ENCODE assay signal across 21 cellular contexts in the genomic region with DNA sequence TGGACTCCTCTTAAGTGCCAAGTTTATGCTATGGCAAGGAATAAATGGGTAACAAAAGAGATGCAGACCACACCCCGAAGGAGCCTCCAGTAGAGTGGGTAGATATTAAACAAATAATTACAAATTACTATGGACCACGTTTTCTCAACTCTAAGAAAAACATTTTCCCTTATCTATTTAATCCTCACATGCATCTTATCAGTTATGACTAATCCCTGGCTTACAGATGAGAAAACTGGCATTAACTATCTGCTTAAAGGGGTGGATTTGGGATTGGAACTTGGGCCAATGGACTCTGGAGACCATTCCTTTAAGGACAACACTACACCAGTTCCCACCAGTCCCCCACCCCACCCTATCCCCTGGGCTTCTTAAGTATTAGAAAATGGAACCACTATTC. TPM values are rescaled to one million over a fixed set of nuclear protein-coding genes. Genes with fewer than 3 reads are reported as not detected.
DNase-seq lines count a peak whose midpoint lies in the region; ATAC-seq, FAIRE-seq and TF ChIP-seq lines count a peak whose summit lies in the region.
"Had no signal": no experiment of that assay in that cellular context is flagged by ENCODE, and none has a peak within 500 bp of the region (broad histone marks: within the 10 kb centered on the region; RNA-seq: fewer than 3 reads in every experiment).

No MANE protein-coding gene starts in this region.

- intact Hi-C loops in Caco-2 (cut with micrococcal nuclease; ENCODE audit: unreplicated experiment) (loop anchor here (1.0 kb wide), 1 partner anchor 16 kb away; no protein-coding TSS in a partner anchor), K562 (cut with micrococcal nuclease) (no loop called here), esophagus muscularis mucosa (cut with DNase I) (no loop called here), adrenal gland (cut with DNase I) (no loop called here)
- intact Hi-C loops in CD4-positive, alpha-beta T cell (cut with DNase I, micrococcal nuclease): no loop called here

- no peaks in the 10 kb centered on the region for H3K9me1 ChIP-seq in K562 (ENCODE audit: control insufficient read depth, insufficient read depth, low read length)

- H3K27me3 Mint-ChIP-seq in Caco-2 (ENCODE audit: insufficient read depth, unreplicated experiment): no peaks in the 10 kb centered on the region
- peaks cover 13% of the 10 kb centered on the region for H3K27me3 Mint-ChIP-seq in CD4-positive, alpha-beta T cell

- no TSS peak for BruUV-seq in Caco-2 (replicated peaks; lab: Mats Ljungman, UMichigan)
- BruUV-seq in K562 (replicated peaks; lab: Mats Ljungman, UMichigan): no TSS peak

- H3K9me3 ChIP-seq in Caco-2 (no peaks in the 10 kb centered on the region), K562 (replicated peaks; ENCODE audit: control insufficient read depth, insufficient read depth, low read depth, low read length) (no peaks in the 10 kb centered on the region), esophagus muscularis mucosa (no peaks in the 10 kb centered on the region), adrenal gland (replicated peaks in 1 of 3) (no peaks in the 10 kb centered on the region)
- H3K9me3 ChIP-seq in CD4-positive, alpha-beta T cell (ENCODE audit: control insufficient read depth, low read length): no peaks in the 10 kb centered on the region

- H3K9me3 Mint-ChIP-seq in Caco-2 (ENCODE audit: unreplicated experiment): no peaks in the 10 kb centered on the region
- no peaks in the 10 kb centered on the region for H3K9me3 Mint-ChIP-seq in CD4-positive, alpha-beta T cell
- H3K9me3 Mint-ChIP-seq: CD8-positive, alpha-beta T cell; H9 had no signal

- peaks cover 30% of the 10 kb centered on the region; the same call in 2 of the 3 replicates for H3K79me2 ChIP-seq in K562 (ENCODE audit: control insufficient read depth, insufficient read depth, low read length)

- peaks cover 51% of the 10 kb centered on the region for H3K4me1 Mint-ChIP-seq in Caco-2 (ENCODE audit: low read depth, unreplicated experiment)
- no peaks in the 10 kb centered on the region for H3K4me1 Mint-ChIP-seq in CD4-positive, alpha-beta T cell (ENCODE audit: low read depth)

- no peak overlapping the region for H3K4me2 ChIP-seq in K562 (ENCODE audit: insufficient read depth, low read length)

- 0 out of 2 replicates have a peak, but pooled peaks cover 3% of the 10 kb centered on the region for H4K20me1 ChIP-seq in K562 (replicated peaks; ENCODE audit: control insufficient read depth, insufficient read depth, low read length)

- H3K4me3 ChIP-seq in Caco-2 (ENCODE audit: low read depth, low read length) (no peak overlapping the region), K562 (no peak overlapping the region), esophagus muscularis mucosa (no peak overlapping the region), adrenal gland (no peak overlapping the region)
- H3K4me3 ChIP-seq: GM12878, GM23248 had no signal

- in situ Hi-C loops in K562 (cut with MboI): no loop called here

- TF ChIP-seq POLR2A in K562 (conservative IDR thresholded peaks at IDR 0.05): no peak
- TF ChIP-seq POLR2A in esophagus muscularis mucosa (IDR thresholded peaks at IDR 0.05; ENCODE audit: low read depth): no peak
- TF ChIP-seq POLR2A in adrenal gland (IDR thresholded peaks at IDR 0.05): no peak

- H3K4me1 ChIP-seq in Caco-2 (peaks cover 66% of the 10 kb centered on the region), K562 (replicated peaks in 1 of 2; ENCODE audit: control insufficient read depth in 2 of 2, insufficient read depth in 2 of 2, low read length in 2 of 2) (peaks cover 14 to 69% of the 10 kb centered on the region in 2 experiments; a peak in 4 of 5 replicates), esophagus muscularis mucosa (no peaks in the 10 kb centered on the region), adrenal gland (replicated peaks in 1 of 2) (no peaks in the 10 kb centered on the region)

- ATAC-seq in K562: no peak
- ATAC-seq in CD4-positive, alpha-beta T cell (ENCODE audit: poor library complexity): no peak
- ATAC-seq: CD8-positive, alpha-beta T cell; GM12878; HCT116 had no signal

- POLR2A ChIA-PET in Caco-2 (lab: Charles Lee) (no interaction called here), K562 (lab: Yijun Ruan, JAX) (no interaction called here)
- POLR2A ChIA-PET in CD4-positive, alpha-beta T cell (lab: Charles Lee): no interaction called here

- peak overlapping the region; percentile 61; the same call in 1 of the 3 replicates for H3K27ac ChIP-seq in K562 (ENCODE audit: extremely low read depth, low read depth, low read length)
- no peak overlapping the region for H3K27ac ChIP-seq in esophagus muscularis mucosa (replicated peaks in 1 of 4)
- no peak overlapping the region for H3K27ac ChIP-seq in CD4-positive, alpha-beta T cell (ENCODE audit: low read depth, low read length)
- no peak overlapping the region for H3K27ac ChIP-seq in adrenal gland
- H3K27ac ChIP-seq: GM23248 had no signal

- H3K36me3 Mint-ChIP-seq in Caco-2 (ENCODE audit: insufficient read depth, unreplicated experiment): peaks cover 82% of the 10 kb centered on the region
- H3K36me3 Mint-ChIP-seq in CD4-positive, alpha-beta T cell (ENCODE audit: low read depth): no peaks in the 10 kb centered on the region
- H3K36me3 Mint-ChIP-seq: CD8-positive, alpha-beta T cell had no signal

- WGBS in K562 (ENCODE audit: insufficient coverage, low coverage, missing lambda C conversion rate): 20% methylated on average over 2 of the region's 2 CpGs
- WGBS in esophagus muscularis mucosa: 75% methylated on average over 2 of the region's 2 CpGs
- 55 to 76% (median 61%) methylated on average over 2 of the region's 2 CpGs for WGBS in adrenal gland, 4 donors

- no peak for DNase-seq in Caco-2
- no peak for DNase-seq in K562 (ENCODE audit: extremely low read depth in 1 of 4, low spot score in 3 of 4)
- peak; percentile 34 for DNase-seq in esophagus muscularis mucosa (ENCODE audit: extremely low spot score)
- DNase-seq in CD4-positive, alpha-beta T cell: no peak
- no peak for DNase-seq in NCI-H2171 (lab: John Stamatoyannopoulos, UW)
- no peak for DNase-seq in adrenal gland
- DNase-seq in H4 (ENCODE audit: low spot score): no peak
- DNase-seq: 8988T; C1 segment of cervical spinal cord; CD8-positive, alpha-beta T cell; DMS 273 treated with DMSO at 0.1 percent for 48 hours; DMS79; EL; GDM1; GM23248; H9 had no signal

- H3K36me3 ChIP-seq in Caco-2 (ENCODE audit: control insufficient read depth, insufficient read depth, low read length) (peaks cover 2% of the 10 kb centered on the region; the same call in 1 of the 2 replicates), K562 (ENCODE audit: control insufficient read depth, insufficient read depth, low read length) (0 out of 3 replicates have a peak, but pooled peaks cover 2% of the 10 kb centered on the region), esophagus muscularis mucosa (no peaks in the 10 kb centered on the region), adrenal gland (replicated peaks in 1 of 2) (no peaks in the 10 kb centered on the region)

- no peak overlapping the region for H3K9ac ChIP-seq in K562 (ENCODE audit: insufficient read depth in 1 of 2, low read depth in 2 of 2, low read length in 2 of 2)
- H3K9ac ChIP-seq: GM23248 had no signal

- TF ChIP-seq EP300 in K562 (IDR thresholded peaks at IDR 0.05; ENCODE audit: low read length): no peak
- no peak for TF ChIP-seq EP300 in esophagus muscularis mucosa (IDR thresholded peaks at IDR 0.05)

- CTCF ChIA-PET in Caco-2 (lab: Charles Lee): interaction anchor here (0.9 kb wide), 1 partner anchor 25 kb away, joined by 8 read pairs; no protein-coding TSS in a partner anchor
- CTCF ChIA-PET in K562 (lab: Yijun Ruan, JAX; ENCODE audit: low intra/inter-chr PET ratio): no interaction called here
- CTCF ChIA-PET in CD4-positive, alpha-beta T cell (lab: Charles Lee): no interaction called here

- H3K27ac Mint-ChIP-seq in Caco-2 (ENCODE audit: unreplicated experiment): peak overlapping the region; percentile 32
- no peak overlapping the region for H3K27ac Mint-ChIP-seq in CD4-positive, alpha-beta T cell
- H3K27ac Mint-ChIP-seq: CD8-positive, alpha-beta T cell had no signal

- FAIRE-seq in K562 (lab: Jason Lieb, UNC): no peak
- FAIRE-seq: D721Med, GM12878, GM19239, H1 had no signal

- H3K27me3 ChIP-seq in Caco-2 (replicated peaks; ENCODE audit: control insufficient read depth, insufficient read depth, low read length) (no peaks in the 10 kb centered on the region), K562 (ENCODE audit: control insufficient read depth in 2 of 2, insufficient read depth in 2 of 2, low read length in 2 of 2) (no peaks in the 10 kb centered on the region), esophagus muscularis mucosa (no peaks in the 10 kb centered on the region), adrenal gland (no peaks in the 10 kb centered on the region)
- no peaks in the 10 kb centered on the region for H3K27me3 ChIP-seq in CD4-positive, alpha-beta T cell (ENCODE audit: control insufficient read depth, insufficient read depth, low read length)

- H3K4me3 Mint-ChIP-seq in Caco-2 (ENCODE audit: unreplicated experiment): peak overlapping the region; percentile 22
- no peak overlapping the region for H3K4me3 Mint-ChIP-seq in CD4-positive, alpha-beta T cell
- H3K4me3 Mint-ChIP-seq: CD8-positive, alpha-beta T cell; H9 had no signal

- H2AFZ ChIP-seq in K562 (ENCODE audit: low read depth, low read length): no peak overlapping the region
- H2AFZ ChIP-seq: GM23248 had no signal

- TF ChIP-seq CTCF in Caco-2 (IDR thresholded peaks at IDR 0.05; ENCODE audit: insufficient read depth in 1 of 2, low read depth in 1 of 2, low read length in 1 of 2, severe bottlenecking in 1 of 2, unreplicated experiment in 1 of 2): no peak
- TF ChIP-seq CTCF in K562 (IDR thresholded peaks at IDR 0.05 in 2 of 3, conservative IDR thresholded peaks at IDR 0.05 in 1 of 3; ENCODE audit: insufficient read depth in 2 of 3, low read depth in 1 of 3, low read length in 3 of 3): no peak
- TF ChIP-seq CTCF in esophagus muscularis mucosa (IDR thresholded peaks at IDR 0.05): no peak
- no peak for TF ChIP-seq CTCF in CD4-positive, alpha-beta T cell (IDR thresholded peaks at IDR 0.05)
- TF ChIP-seq CTCF in adrenal gland (IDR thresholded peaks at IDR 0.05): no peak

- TF ChIP-seq RAD21 in K562 (CRISPR knock-in tag; conservative IDR thresholded peaks at IDR 0.05 in 1 of 2, IDR thresholded peaks at IDR 0.05 in 1 of 2): no peak

RNA-seq across cellular contexts. Expression of a gene that starts 26.3 kb away (rescaled TPM):
- total RNA-seq in Caco-2 (2022) (145 and 151 TPM in 2 replicates), K562 (2014; rRNA removed) (11.3 and 13.0 TPM in 2 replicates), K562 (2014; rRNA removed; fragmentation: Illumina TruSeq; extraction: Trizol) (13.7 and 17.2 TPM in 2 replicates), K562 (2015; rRNA removed; fragmentation: Illumina TruSeq; extraction: Trizol) (29.0 and 29.3 TPM in 2 replicates), K562 (2021) (21.5 and 23.0 TPM in 2 replicates), esophagus muscularis mucosa (1 to 10 TPM in 3 of 4 donors, under 1 TPM in 1; 0.83 to 3.0 (median 2.3) TPM), adrenal gland (1 to 10 TPM; 1.9 to 5.5 (median 3.1) TPM)
- 4.0 and 12.4 TPM in 2 replicates for total RNA-seq in K562 (2011; cell fraction: chromatin; rRNA removed; ENCODE audit: low replicate concordance)
- total RNA-seq in K562 (2011; cell fraction: nucleolus; rRNA removed): 5.7 and 6.2 TPM in 2 replicates
- total RNA-seq in K562 (2011; cell fraction: nucleoplasm; rRNA removed): 5.2 and 6.4 TPM in 2 replicates
- polyA plus RNA-seq in K562 (2011; rRNA removed) (4.8 and 6.1 TPM in 2 replicates), K562 (2014; fragmentation: Illumina TruSeq; extraction: Trizol) (11.1 and 11.6 TPM in 2 replicates), K562 (2014; fragmentation: Nextera tagmentation; extraction: Ambion mirVana) (1 to 10 TPM; 5.3 to 8.1 TPM), K562 (2014; rRNA removed) (9.3 and 9.7 TPM in 2 replicates), adrenal gland (1 to 10 TPM in 1 of 3 donors, under 1 TPM in 2; 0.81 to 1.8 (median 0.97) TPM)
- polyA plus RNA-seq in K562 (2011; cell fraction: cytosol; rRNA removed): 4.5 and 5.7 TPM in 2 replicates
- 3.7 and 4.0 TPM in 2 replicates for polyA plus RNA-seq in K562 (2011; cell fraction: nucleus; rRNA removed)
- polyA plus RNA-seq in K562 (2012): 9.0 and 13.2 TPM in 2 replicates
- 10.7 and 12.0 TPM in 2 replicates for polyA minus RNA-seq in K562 (2011; rRNA and poly(A)+ RNA removed)
- polyA minus RNA-seq in K562 (2011; cell fraction: cytosol; rRNA and poly(A)+ RNA removed): 6.6 and 9.7 TPM in 2 replicates
- 5.8 and 6.6 TPM in 2 replicates for polyA minus RNA-seq in K562 (2011; cell fraction: nucleus; rRNA and poly(A)+ RNA removed)
- not detected for total RNA-seq in CD4-positive, alpha-beta T cell
- total RNA-seq in H4 (2014; rRNA removed; shearing (Covaris generic)): 2.9 and 3.7 TPM in 2 replicates
- total RNA-seq: CD8-positive, alpha-beta T cell had no signal
